ENCODE assay signal across 12 cellular contexts in the genomic region with DNA sequence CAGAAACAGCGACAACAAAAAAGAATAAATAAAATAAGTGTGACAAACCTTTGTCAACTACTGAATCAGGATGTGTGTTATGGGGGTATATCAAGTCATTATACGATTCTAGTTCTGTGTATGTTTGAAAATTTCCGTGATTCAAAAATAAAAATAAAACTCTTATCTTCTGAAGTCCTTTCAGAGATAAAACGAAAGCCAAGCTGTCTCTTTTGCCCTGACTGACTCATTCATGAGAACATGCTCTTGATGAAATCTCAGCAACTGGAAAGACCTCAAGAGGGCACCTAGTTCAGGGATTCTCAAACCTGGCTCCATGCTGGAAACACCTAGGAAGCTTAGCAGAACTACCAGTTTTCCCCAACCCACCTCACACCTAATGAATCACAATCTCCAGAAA. TPM values are rescaled to one million over a fixed set of nuclear protein-coding genes. Genes with fewer than 3 reads are reported as not detected.
DNase-seq lines count a peak whose midpoint lies in the region; ATAC-seq and TF ChIP-seq lines count a peak whose summit lies in the region.
"Had no signal": no experiment of that assay in that cellular context is flagged by ENCODE, and none has a peak within 500 bp of the region (broad histone marks: within the 10 kb centered on the region; RNA-seq: fewer than 3 reads in every experiment).

No MANE protein-coding gene starts in this region.

- H3K9me3 ChIP-seq in thoracic aorta, result no peaks in the 10 kb centered on the region
- H3K9me3 ChIP-seq: upper lobe of left lung had no signal

- H3K27ac ChIP-seq in foreskin keratinocyte, result no peak overlapping the region
- peak overlapping the region; percentile 73 to 81 for H3K27ac ChIP-seq in thoracic aorta

- no peak for DNase-seq in activated naive CD4-positive, alpha-beta T cell treated with anti-CD3 and anti-CD28 coated beads for 36 hours
- no peak for DNase-seq in activated naive CD4-positive, alpha-beta T cell treated with Interleukin-2 at 50 U/mL for 16 hours
- no peak for DNase-seq in activated T-helper 2 cell treated with anti-CD3 and anti-CD28 coated beads, Interferon-gamma antibody, Interleukin-2, Interleukin-4, amounts not matched to agents 10 μg/mL and 5 μg/mL and 100 μg/mL, durations not matched to agents 14 hours and 24 hours and 36 hours (ENCODE audit: low spot score)
- DNase-seq in foreskin keratinocyte, result no peak
- DNase-seq in thoracic aorta (ENCODE audit: low spot score), result no peak
- no peak for DNase-seq in NCI-H1048 (lab: John Stamatoyannopoulos, UW)
- no peak for DNase-seq in RPMI8226
- no peak for DNase-seq in NCI-H526 (lab: John Stamatoyannopoulos, UW)
- DNase-seq: anterior cingulate cortex, NCI-H146, NCI-H82 had no signal

- H3K27me3 ChIP-seq in foreskin keratinocyte (no peaks in the 10 kb centered on the region), thoracic aorta (replicated peaks; ENCODE audit: insufficient read depth) (no peaks in the 10 kb centered on the region)
- H3K27me3 ChIP-seq: upper lobe of left lung had no signal

- CTCF ChIA-PET in activated naive CD4-positive, alpha-beta T cell treated with anti-CD3 and anti-CD28 coated beads for 36 hours (lab: Charles Lee), result interaction anchor here (0.6 to 1.4 kb wide), 6 partner anchors 10 to 1746 kb away, joined by 3 to 4 read pairs (median 4); no protein-coding TSS in a partner anchor

- peaks cover 46% of the 10 kb centered on the region for H3K36me3 Mint-ChIP-seq in activated naive CD4-positive, alpha-beta T cell treated with anti-CD3 and anti-CD28 coated beads for 36 hours (ENCODE audit: low read depth)
- peaks cover 79% of the 10 kb centered on the region for H3K36me3 Mint-ChIP-seq in activated T-helper 2 cell treated with anti-CD3 and anti-CD28 coated beads, Interferon-gamma antibody, Interleukin-2, Interleukin-4, amounts not matched to agents 10 μg/mL and 5 μg/mL and 100 μg/mL, durations not matched to agents 14 hours and 24 hours and 36 hours (ENCODE audit: low read depth)

- intact Hi-C loops in activated naive CD4-positive, alpha-beta T cell treated with anti-CD3 and anti-CD28 coated beads for 36 hours (cut with micrococcal nuclease), result loop anchor here (2.0 kb wide), 1 partner anchor 43 kb away; no protein-coding TSS in a partner anchor
- intact Hi-C loops in activated T-helper 2 cell treated with anti-CD3 and anti-CD28 coated beads, Interferon-gamma antibody, Interleukin-2, Interleukin-4, amounts not matched to agents 10 μg/mL and 5 μg/mL and 100 μg/mL, durations not matched to agents 14 hours and 24 hours and 36 hours (cut with micrococcal nuclease), result loop anchor here (1.0 kb wide), 1 partner anchor 8 kb away; no protein-coding TSS in a partner anchor

- no peak overlapping the region for H3K4me3 Mint-ChIP-seq in activated naive CD4-positive, alpha-beta T cell treated with anti-CD3 and anti-CD28 coated beads for 36 hours
- H3K4me3 Mint-ChIP-seq in activated T-helper 2 cell treated with anti-CD3 and anti-CD28 coated beads, Interferon-gamma antibody, Interleukin-2, Interleukin-4, amounts not matched to agents 10 μg/mL and 5 μg/mL and 100 μg/mL, durations not matched to agents 14 hours and 24 hours and 36 hours (ENCODE audit: low read depth), result no peak overlapping the region

- H3K4me1 Mint-ChIP-seq in activated naive CD4-positive, alpha-beta T cell treated with anti-CD3 and anti-CD28 coated beads for 36 hours (ENCODE audit: low read depth), result peaks cover 63% of the 10 kb centered on the region
- H3K4me1 Mint-ChIP-seq in activated T-helper 2 cell treated with anti-CD3 and anti-CD28 coated beads, Interferon-gamma antibody, Interleukin-2, Interleukin-4, amounts not matched to agents 10 μg/mL and 5 μg/mL and 100 μg/mL, durations not matched to agents 14 hours and 24 hours and 36 hours (ENCODE audit: low read depth), result peaks cover 42% of the 10 kb centered on the region

- peak overlapping the region; percentile 54 for H3K27ac Mint-ChIP-seq in activated naive CD4-positive, alpha-beta T cell treated with anti-CD3 and anti-CD28 coated beads for 36 hours
- peak overlapping the region; percentile 77 for H3K27ac Mint-ChIP-seq in activated T-helper 2 cell treated with anti-CD3 and anti-CD28 coated beads, Interferon-gamma antibody, Interleukin-2, Interleukin-4, amounts not matched to agents 10 μg/mL and 5 μg/mL and 100 μg/mL, durations not matched to agents 14 hours and 24 hours and 36 hours

- no peak overlapping the region for H3K4me3 ChIP-seq in thoracic aorta
- H3K4me3 ChIP-seq: upper lobe of left lung had no signal

- peaks cover 19% of the 10 kb centered on the region for H3K4me1 ChIP-seq in foreskin keratinocyte
- peaks cover 36 to 78% of the 10 kb centered on the region in 2 donors for H3K4me1 ChIP-seq in thoracic aorta (ENCODE audit: control insufficient read depth in 1 of 2, low read depth in 2 of 2)

- H3K27me3 Mint-ChIP-seq in activated naive CD4-positive, alpha-beta T cell treated with anti-CD3 and anti-CD28 coated beads for 36 hours (ENCODE audit: low read depth), result no peaks in the 10 kb centered on the region
- H3K27me3 Mint-ChIP-seq in activated T-helper 2 cell treated with anti-CD3 and anti-CD28 coated beads, Interferon-gamma antibody, Interleukin-2, Interleukin-4, amounts not matched to agents 10 μg/mL and 5 μg/mL and 100 μg/mL, durations not matched to agents 14 hours and 24 hours and 36 hours (ENCODE audit: low read depth), result no peaks in the 10 kb centered on the region

- TF ChIP-seq CTCF in foreskin keratinocyte (conservative IDR thresholded peaks at IDR 0.05) (peak; percentile 18), thoracic aorta (IDR thresholded peaks at IDR 0.05) (no peak)

- no peaks in the 10 kb centered on the region for H3K9me3 Mint-ChIP-seq in activated naive CD4-positive, alpha-beta T cell treated with anti-CD3 and anti-CD28 coated beads for 36 hours
- H3K9me3 Mint-ChIP-seq in activated T-helper 2 cell treated with anti-CD3 and anti-CD28 coated beads, Interferon-gamma antibody, Interleukin-2, Interleukin-4, amounts not matched to agents 10 μg/mL and 5 μg/mL and 100 μg/mL, durations not matched to agents 14 hours and 24 hours and 36 hours, result no peaks in the 10 kb centered on the region

- ATAC-seq in foreskin keratinocyte (no peak), thoracic aorta (ENCODE audit: insufficient number of reproducible peaks, low FRiP score, low read depth) (no peak)

- no peaks in the 10 kb centered on the region for H3K36me3 ChIP-seq in thoracic aorta

RNA-seq across cellular contexts. Expression of a gene that starts 9.2 kb away (rescaled TPM):
- total RNA-seq in activated naive CD4-positive, alpha-beta T cell treated with anti-CD3 and anti-CD28 coated beads for 36 hours, result 10 to 100 TPM; 64.6 to 65.0 TPM
- 131 and 135 TPM in 2 replicates for total RNA-seq in activated T-helper 2 cell treated with anti-CD3 and anti-CD28 coated beads, Interferon-gamma antibody, Interleukin-2, Interleukin-4, amounts not matched to agents 10 μg/mL and 5 μg/mL and 100 μg/mL, durations not matched to agents 14 hours and 24 hours and 36 hours
- total RNA-seq in foreskin keratinocyte (14.5 and 20.1 TPM in 2 replicates), thoracic aorta (100 to 1,000 TPM; 141 to 150 TPM)
- polyA plus RNA-seq in foreskin keratinocyte, result 3.1 TPM in 2 replicates
